Comparison of ENCODE assay signal across 8 cellular contexts in the genomic region with DNA sequence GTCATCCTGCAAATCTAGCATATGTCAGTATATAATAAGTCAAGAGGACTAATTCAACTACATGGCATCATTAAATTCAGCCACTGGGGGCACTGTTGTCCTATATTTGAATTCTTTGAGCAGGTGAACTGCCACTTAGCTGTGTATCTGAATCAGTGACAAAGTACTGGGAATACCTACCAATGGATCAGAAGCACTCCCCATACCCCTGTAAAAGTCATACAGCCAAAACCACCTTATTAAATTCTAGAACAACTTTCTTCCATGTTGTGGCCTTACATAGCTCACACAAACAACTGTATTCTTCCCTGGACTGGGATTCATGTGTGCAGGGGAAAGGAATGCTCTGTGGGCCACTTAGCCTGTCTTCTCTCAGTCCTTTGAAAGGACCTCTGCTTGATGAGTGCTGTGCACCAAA. TPM values are rescaled to one million over a fixed set of nuclear protein-coding genes. Genes with fewer than 3 reads are reported as not detected.
A peak's percentile ranks its signal among the peaks of the same experiment; 100 is the strongest.
DNase-seq lines count a peak whose midpoint lies in the region; ATAC-seq and TF ChIP-seq lines count a peak whose summit lies in the region.

No MANE protein-coding gene starts in this region.

- TF ChIP-seq CTCF in DND-41 (IDR thresholded peaks at IDR 0.05; ENCODE audit: borderline replicate concordance, extremely low read depth, low read length, poor library complexity, severe bottlenecking) (peak; percentile 73), smooth muscle cell (IDR thresholded peaks at IDR 0.05; ENCODE audit: borderline replicate concordance, insufficient read depth, poor library complexity, severe bottlenecking) (peak; percentile 69)

- no peaks in the 10 kb centered on the region for H3K9me3 ChIP-seq in DND-41 (ENCODE audit: insufficient read depth, low read length, severe bottlenecking)
- H3K9me3 ChIP-seq in smooth muscle cell (replicated peaks; ENCODE audit: low read depth), result no peaks in the 10 kb centered on the region

- no peak overlapping the region for H3K4me2 ChIP-seq in DND-41 (ENCODE audit: insufficient read depth, low read length)
- no peak overlapping the region for H3K4me2 ChIP-seq in smooth muscle cell

- H4K20me1 ChIP-seq in DND-41 (ENCODE audit: insufficient read depth, low read length) (no peaks in the 10 kb centered on the region), smooth muscle cell (ENCODE audit: low read depth) (no peaks in the 10 kb centered on the region)

- H2AFZ ChIP-seq in DND-41 (ENCODE audit: low read depth, low read length) (0 out of 2 replicates have a peak overlapping the region, but pooled peaks have one; percentile 14), smooth muscle cell (ENCODE audit: low read depth) (no peak overlapping the region)

- no peaks in the 10 kb centered on the region for H3K4me1 ChIP-seq in DND-41 (ENCODE audit: insufficient read depth, low read length)
- H3K4me1 ChIP-seq in smooth muscle cell (ENCODE audit: low read depth), result no peaks in the 10 kb centered on the region

- H3F3A ChIP-seq in smooth muscle cell (ENCODE audit: low read depth), result no peaks in the 10 kb centered on the region

- no peak overlapping the region for H3K9ac ChIP-seq in DND-41 (ENCODE audit: low read depth, low read length)
- no peak overlapping the region for H3K9ac ChIP-seq in smooth muscle cell (ENCODE audit: low read depth)

- no peak overlapping the region for H3K4me3 ChIP-seq in DND-41 (ENCODE audit: low read depth in 1 of 2, low read length in 2 of 2)
- no peak overlapping the region for H3K4me3 ChIP-seq in smooth muscle cell

- H3K27me3 ChIP-seq in DND-41 (ENCODE audit: insufficient read depth, low read length, poor library complexity) (no peaks in the 10 kb centered on the region), smooth muscle cell (ENCODE audit: low read depth) (no peaks in the 10 kb centered on the region)

- H3K79me2 ChIP-seq in DND-41 (ENCODE audit: insufficient read depth, low read length), result no peaks in the 10 kb centered on the region
- no peaks in the 10 kb centered on the region for H3K79me2 ChIP-seq in smooth muscle cell (ENCODE audit: low read depth)

- H3K27ac ChIP-seq in DND-41 (ENCODE audit: low read length), result no peak overlapping the region
- H3K27ac ChIP-seq in smooth muscle cell (ENCODE audit: low read depth), result no peak overlapping the region

- no peaks in the 10 kb centered on the region for H3K36me3 ChIP-seq in DND-41 (ENCODE audit: insufficient read depth, low read length)
- H3K36me3 ChIP-seq in smooth muscle cell (ENCODE audit: low read depth), result no peaks in the 10 kb centered on the region

- ATAC-seq in DND-41 (ENCODE audit: insufficient read depth, low read depth), result peak; percentile 94
- no peak for ATAC-seq in HG03565 (IDR thresholded peaks at IDR 0.05; ENCODE audit: unreplicated experiment)

- DNase-seq in DND-41, result peak; percentile 69
- peak; percentile 19 for DNase-seq in H4 (ENCODE audit: low spot score)
- peak; percentile 44 for DNase-seq in NCI-H1048 (lab: John Stamatoyannopoulos, UW)
- peak; percentile 20 for DNase-seq in T follicular helper cell (ENCODE audit: low read depth)
- DNase-seq in amniotic epithelial cell (ENCODE audit: low read depth), result peak; percentile 57
- DNase-seq in hepatic stellate cell (ENCODE audit: low spot score), result peak; percentile 44
- no peak for DNase-seq in smooth muscle cell (lab: John Stamatoyannopoulos, UW; ENCODE audit: unreplicated experiment)

RNA-seq across cellular contexts. Expression of gene PLPP6, which starts 57.4 kb away (rescaled TPM):
- 5.9 and 6.7 TPM in 2 replicates for total RNA-seq in H4 (2014; rRNA removed; shearing (Covaris generic))
- total RNA-seq in smooth muscle cell, result 5.4 and 6.2 TPM in 2 replicates
- polyA plus RNA-seq in smooth muscle cell, result 2.6 and 2.7 TPM in 2 replicates
